In the genomic region with DNA sequence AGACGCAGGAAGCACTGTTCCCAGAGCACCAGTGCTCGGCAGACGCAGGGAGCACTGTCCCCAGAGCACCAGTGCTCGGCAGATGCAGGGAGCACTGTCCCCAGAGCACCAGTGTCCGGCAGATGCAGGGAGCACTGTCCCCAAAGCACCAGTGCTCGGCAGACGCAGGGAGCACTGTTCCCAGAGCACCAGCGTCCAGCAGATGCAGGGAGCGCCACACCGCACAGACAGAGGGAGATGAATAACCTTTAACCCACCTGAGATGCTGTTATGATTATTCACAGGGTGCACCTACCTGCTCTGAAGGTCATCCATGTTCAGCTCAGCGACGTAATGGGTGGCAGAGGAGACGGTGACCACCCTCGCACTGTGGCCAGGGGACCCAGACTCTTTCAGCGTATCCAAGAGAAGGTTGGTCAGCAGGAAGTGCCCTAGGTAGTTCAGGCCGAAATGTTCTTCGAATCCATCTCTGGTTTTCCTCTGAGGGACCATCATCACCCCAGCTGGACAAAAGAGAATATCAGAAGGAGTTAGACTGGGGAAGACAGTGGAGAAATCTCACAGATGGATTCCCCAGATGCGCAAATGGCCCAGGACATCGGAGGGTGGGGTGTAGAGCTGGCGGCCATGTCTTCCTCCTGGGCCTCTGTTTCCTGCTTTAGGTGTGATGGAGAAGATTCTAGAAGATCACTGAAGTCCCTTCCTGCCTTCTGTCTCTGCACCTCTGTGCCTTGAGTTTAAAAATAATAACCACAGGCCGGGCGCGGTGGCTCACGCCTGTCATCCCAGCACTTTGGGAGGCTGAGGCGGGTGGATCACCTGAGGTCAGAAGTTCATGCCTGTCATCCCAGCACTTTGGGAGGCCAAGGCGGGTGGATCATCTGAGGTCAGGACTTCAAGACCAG, we compare ENCODE assay signal across 1 cellular context.
TF ChIP-seq lines count a peak whose summit lies in the region.

No MANE protein-coding gene starts in this region.

TF ChIP-seq in H1, 55 proteins besides CTCF, POLR2A, EP300 and RAD21:
- TF ChIP-seq YY1 (IDR thresholded peaks at IDR 0.05; ENCODE audit: low read depth, low read length) (0 out of 2 replicates have a peak, but pooled peaks have one; percentile 11), ZNF274 (IDR thresholded peaks at IDR 0.05; ENCODE audit: borderline replicate concordance, extremely low read depth, low read length) (no peak)
